In genomic region chr21:45287438-45288391, GRCh38 we compare ENCODE assay signal across 8 cellular contexts. TPM values are rescaled to one million over a fixed set of nuclear protein-coding genes. Genes with fewer than 3 reads are reported as not detected.
DNase-seq lines count a peak whose midpoint lies in the region; ATAC-seq and TF ChIP-seq lines count a peak whose summit lies in the region.

Gene POFUT2 (minus strand): TSS chr21:45287895. CDS start chr21:45287871, 24 bp downstream.

- peak within 1 kb of the TSS; percentile 55 for H3K4me3 ChIP-seq in colonic mucosa

- peaks cover 12% of the 10 kb centered on the region for H3K4me1 ChIP-seq in colonic mucosa

- peak; percentile 49 to 99 (median 94) for DNase-seq in C1 segment of cervical spinal cord (lab: John Stamatoyannopoulos, UW)
- peak; percentile 88 for DNase-seq in NCI-H748 (lab: John Stamatoyannopoulos, UW; ENCODE audit: unreplicated experiment)
- DNase-seq in activated CD4-positive, alpha-beta T cell treated with anti-CD3 and anti-CD28 coated beads, Interleukin-2, amount 10 ng/mL, durations not matched to agents 7 days and 5 days = peak; percentile 98
- DNase-seq in colonic mucosa = peak; percentile 98
- peak; percentile 95 to 98 for DNase-seq in left colon
- DNase-seq in stimulated activated CD4-positive, alpha-beta T cell treated with anti-CD3 and anti-CD28 coated beads, Interleukin-1b, Interleukin-23, amount 100 ng/mL, for 4 hours (ENCODE audit: low read depth in 2 of 2) = peak; percentile 99 to 100

- peak within 1 kb of the TSS; percentile 87 for H3K27ac Mint-ChIP-seq in activated CD4-positive, alpha-beta T cell treated with anti-CD3 and anti-CD28 coated beads, Interleukin-2, amount 10 ng/mL, durations not matched to agents 7 days and 5 days

- CTCF ChIA-PET in activated CD4-positive, alpha-beta T cell treated with anti-CD3 and anti-CD28 coated beads, Interleukin-2, amount 10 ng/mL, durations not matched to agents 7 days and 5 days (lab: Charles Lee) = interaction anchor here (0.6 to 1.1 kb wide), 2 partner anchors 135 to 352 kb away, joined by 4 read pairs; no protein-coding TSS in a partner anchor

- no peaks in the 10 kb centered on the region for H3K9me3 ChIP-seq in colonic mucosa

- H3K4me1 Mint-ChIP-seq in activated CD4-positive, alpha-beta T cell treated with anti-CD3 and anti-CD28 coated beads, Interleukin-2, amount 10 ng/mL, durations not matched to agents 7 days and 5 days = peaks cover 24% of the 10 kb centered on the region

- peaks cover 4% of the 10 kb centered on the region for H3K27me3 Mint-ChIP-seq in activated CD4-positive, alpha-beta T cell treated with anti-CD3 and anti-CD28 coated beads, Interleukin-2, amount 10 ng/mL, durations not matched to agents 7 days and 5 days

- no peaks in the 10 kb centered on the region for H3K36me3 ChIP-seq in colonic mucosa

- POLR2A ChIA-PET in activated CD4-positive, alpha-beta T cell treated with anti-CD3 and anti-CD28 coated beads, Interleukin-2, amount 10 ng/mL, durations not matched to agents 7 days and 5 days (lab: Charles Lee) = interaction anchor here (0.7 kb wide), 1 partner anchor 414 kb away, joined by 3 read pairs; no protein-coding TSS in a partner anchor

- no peak for TF ChIP-seq CTCF in colonic mucosa (IDR thresholded peaks at IDR 0.05)

- intact Hi-C loops in colonic mucosa (cut with DNase I) = loop anchor here (10.0 kb wide), 1 partner anchor 143 kb away; no protein-coding TSS in a partner anchor
- intact Hi-C loops in left colon (cut with DNase I, micrococcal nuclease) = no loop called here

- ATAC-seq in GM19395 (IDR thresholded peaks at IDR 0.05; ENCODE audit: unreplicated experiment) (peak; percentile 73), HG03521 (IDR thresholded peaks at IDR 0.05; ENCODE audit: unreplicated experiment) (peak; percentile 91), left colon (peak; percentile 86)

- H3K4me3 Mint-ChIP-seq in activated CD4-positive, alpha-beta T cell treated with anti-CD3 and anti-CD28 coated beads, Interleukin-2, amount 10 ng/mL, durations not matched to agents 7 days and 5 days = peak within 1 kb of the TSS; percentile 85

- no peak within 1 kb of the TSS for H3K27ac ChIP-seq in colonic mucosa

- H3K27me3 ChIP-seq in colonic mucosa = no peaks in the 10 kb centered on the region

- H3K9me3 Mint-ChIP-seq in activated CD4-positive, alpha-beta T cell treated with anti-CD3 and anti-CD28 coated beads, Interleukin-2, amount 10 ng/mL, durations not matched to agents 7 days and 5 days = no peaks in the 10 kb centered on the region

- H3K9ac ChIP-seq in colonic mucosa (ENCODE audit: low read depth in 2 of 2, low read length in 2 of 2) = peak within 1 kb of the TSS; percentile 34 to 85

- peaks cover 16% of the 10 kb centered on the region for H3K36me3 Mint-ChIP-seq in activated CD4-positive, alpha-beta T cell treated with anti-CD3 and anti-CD28 coated beads, Interleukin-2, amount 10 ng/mL, durations not matched to agents 7 days and 5 days (ENCODE audit: low read depth)

RNA-seq across cellular contexts. Expression of gene POFUT2, which starts in this region (rescaled TPM):
- total RNA-seq in activated CD4-positive, alpha-beta T cell treated with anti-CD3 and anti-CD28 coated beads, Interleukin-2, amount 10 ng/mL, durations not matched to agents 7 days and 5 days = 10 to 100 TPM; 19.0 to 19.6 TPM
- total RNA-seq in colonic mucosa (10 to 100 TPM; 23.8 to 31.6 TPM), left colon (10 to 100 TPM; 21.7 to 26.1 TPM)
